12 cellular contexts compared by ENCODE assay signal in the genomic region with DNA sequence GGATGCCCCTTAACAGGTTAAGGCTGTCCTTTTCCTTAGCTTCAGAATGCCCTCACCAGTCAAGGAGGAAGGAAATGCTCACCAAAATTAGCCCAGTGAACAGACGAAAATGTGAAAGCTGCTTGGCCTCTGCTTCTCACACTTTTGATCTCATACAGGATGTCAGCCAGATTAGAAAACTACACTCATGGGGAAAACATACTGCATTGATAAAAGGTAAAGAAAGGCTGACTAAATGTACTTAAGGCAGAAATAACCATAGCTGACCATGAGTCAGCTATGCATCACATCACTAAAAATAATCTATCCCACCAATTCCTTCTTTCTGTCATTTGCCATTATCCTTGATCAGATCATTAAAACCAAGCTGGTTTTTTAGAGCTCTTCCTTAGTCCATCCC.
DNase-seq lines count a peak whose midpoint lies in the region; ATAC-seq, FAIRE-seq and TF ChIP-seq lines count a peak whose summit lies in the region.
"Had no signal": no experiment of that assay in that cellular context is flagged by ENCODE, and none has a peak within 500 bp of the region (broad histone marks: within the 10 kb centered on the region; RNA-seq: fewer than 3 reads in every experiment).

No MANE protein-coding gene starts in this region.

- TF ChIP-seq POLR2A in H54 (IDR thresholded peaks at IDR 0.05; ENCODE audit: low read depth, low read length), result no peak

- peak; percentile 92 for ATAC-seq in GM18498 (IDR thresholded peaks at IDR 0.05; ENCODE audit: unreplicated experiment)
- no peak for ATAC-seq in activated CD4-positive, CD25-positive, alpha-beta regulatory T cell treated with anti-CD3 and anti-CD28 coated beads, Interleukin-2, amount 50 U/mL, for 24 hours
- ATAC-seq: right lobe of liver had no signal

- H3K27ac Mint-ChIP-seq in chondrocyte (ENCODE audit: unreplicated experiment), result no peak overlapping the region

- peaks cover 7% of the 10 kb centered on the region for H3K9me3 Mint-ChIP-seq in chondrocyte (ENCODE audit: low read depth)

- no peak overlapping the region for H3K4me3 Mint-ChIP-seq in chondrocyte (ENCODE audit: unreplicated experiment)

- no peaks in the 10 kb centered on the region for H3K27me3 Mint-ChIP-seq in chondrocyte (ENCODE audit: low read depth)

- no peaks in the 10 kb centered on the region for H3K36me3 Mint-ChIP-seq in chondrocyte (ENCODE audit: low read depth)

- H3K4me1 Mint-ChIP-seq in chondrocyte (ENCODE audit: low read depth), result peaks cover 16% of the 10 kb centered on the region

- DNase-seq in H54 (ENCODE audit: insufficient read length, low spot score), result peak; percentile 9
- DNase-seq in NOMO-1 treated with dmso at 0.1 percent for 144 hours (lab: John Stamatoyannopoulos, UW; ENCODE audit: unreplicated experiment), result peak; percentile 2
- peak; percentile 25 for DNase-seq in glomerular visceral epithelial cell (ENCODE audit: extremely low spot score)
- DNase-seq in chondrocyte (ENCODE audit: low spot score), result no peak
- DNase-seq in NK-92 treated with Interleukin-12 subunit alpha and Interleukin-12 subunit beta, amount 100 ng/mL, for 24 hours (lab: John Stamatoyannopoulos, UW), result no peak
- no peak for DNase-seq in HT-29 (ENCODE audit: low spot score)
- DNase-seq: activated T-cell treated with anti-CD3 and anti-CD28 coated beads, Interleukin-2, amount 50 U/mL, for 48 hours; kidney glomerular epithelial cell; NCI-H2081 treated with DMSO at 0.1 percent for 48 hours; right lobe of liver had no signal

- peak; percentile 96 for FAIRE-seq in H54 (lab: Jason Lieb, UNC)

- TF ChIP-seq CTCF in chondrocyte (IDR thresholded peaks at IDR 0.05), result no peak

Comparison
In these comparisons a context has a peak if more than half of its experiments do, and no peak if none do; other contexts are left out.
1. DNase-seq: peak in H54 (single experiment), NOMO-1 treated with dmso at 0.1 percent for 144 hours (single experiment) and glomerular visceral epithelial cell (single experiment); none in chondrocyte (single experiment), NK-92 treated with Interleukin-12 subunit alpha and Interleukin-12 subunit beta, amount 100 ng/mL, for 24 hours (single experiment) and HT-29 (single experiment).